Comparison of ENCODE assay signal across 1 cellular context in genomic region chr6:151451950-151452749, GRCh38.
TF ChIP-seq lines count a peak whose summit lies in the region.

Gene RMND1, minus strand, starts transcription at chr6:151452126. Its CDS starts 6,315 bp downstream, at chr6:151445811.

TF ChIP-seq in WTC11, 78 proteins besides CTCF, POLR2A, EP300 and RAD21 (continued from another document):
- TF ChIP-seq, protein P1, sequence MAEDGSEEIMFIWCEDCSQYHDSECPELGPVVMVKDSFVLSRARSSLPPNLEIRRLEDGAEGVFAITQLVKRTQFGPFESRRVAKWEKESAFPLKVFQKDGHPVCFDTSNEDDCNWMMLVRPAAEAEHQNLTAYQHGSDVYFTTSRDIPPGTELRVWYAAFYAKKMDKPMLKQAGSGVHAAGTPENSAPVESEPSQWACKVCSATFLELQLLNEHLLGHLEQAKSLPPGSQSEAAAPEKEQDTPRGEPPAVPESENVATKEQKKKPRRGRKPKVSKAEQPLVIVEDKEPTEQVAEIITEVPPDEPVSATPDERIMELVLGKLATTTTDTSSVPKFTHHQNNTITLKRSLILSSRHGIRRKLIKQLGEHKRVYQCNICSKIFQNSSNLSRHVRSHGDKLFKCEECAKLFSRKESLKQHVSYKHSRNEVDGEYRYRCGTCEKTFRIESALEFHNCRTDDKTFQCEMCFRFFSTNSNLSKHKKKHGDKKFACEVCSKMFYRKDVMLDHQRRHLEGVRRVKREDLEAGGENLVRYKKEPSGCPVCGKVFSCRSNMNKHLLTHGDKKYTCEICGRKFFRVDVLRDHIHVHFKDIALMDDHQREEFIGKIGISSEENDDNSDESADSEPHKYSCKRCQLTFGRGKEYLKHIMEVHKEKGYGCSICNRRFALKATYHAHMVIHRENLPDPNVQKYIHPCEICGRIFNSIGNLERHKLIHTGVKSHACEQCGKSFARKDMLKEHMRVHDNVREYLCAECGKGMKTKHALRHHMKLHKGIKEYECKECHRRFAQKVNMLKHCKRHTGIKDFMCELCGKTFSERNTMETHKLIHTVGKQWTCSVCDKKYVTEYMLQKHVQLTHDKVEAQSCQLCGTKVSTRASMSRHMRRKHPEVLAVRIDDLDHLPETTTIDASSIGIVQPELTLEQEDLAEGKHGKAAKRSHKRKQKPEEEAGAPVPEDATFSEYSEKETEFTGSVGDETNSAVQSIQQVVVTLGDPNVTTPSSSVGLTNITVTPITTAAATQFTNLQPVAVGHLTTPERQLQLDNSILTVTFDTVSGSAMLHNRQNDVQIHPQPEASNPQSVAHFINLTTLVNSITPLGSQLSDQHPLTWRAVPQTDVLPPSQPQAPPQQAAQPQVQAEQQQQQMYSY (CRISPR knock-in tag; IDR thresholded peaks at IDR 0.05): no peak
- TF ChIP-seq TEAD1 (CRISPR knock-in tag; IDR thresholded peaks at IDR 0.05): peak; percentile 86
- TF ChIP-seq USF2 (CRISPR knock-in tag; IDR thresholded peaks at IDR 0.05): peak; percentile 100
